19 cellular contexts compared by ENCODE assay signal in the genomic region with DNA sequence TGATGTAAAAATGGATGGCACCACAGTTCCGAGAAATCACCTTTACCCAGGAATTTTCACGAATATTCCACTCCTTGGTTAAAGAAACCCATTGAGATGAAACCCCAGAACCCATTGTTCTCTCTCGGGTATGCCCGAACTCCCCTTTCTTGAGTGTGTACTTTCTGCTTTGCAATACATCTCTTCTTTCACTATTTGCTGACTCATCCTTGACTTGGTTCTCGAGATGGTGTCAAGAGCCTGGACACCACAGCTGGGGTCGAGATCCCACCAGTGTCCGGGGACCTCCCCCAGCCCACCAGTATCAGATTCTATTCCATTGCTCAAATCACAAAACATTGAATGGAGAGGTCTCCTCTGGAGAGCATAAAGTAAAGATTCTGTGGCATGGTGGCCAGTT. TPM values are rescaled to one million over a fixed set of nuclear protein-coding genes. Genes with fewer than 3 reads are reported as not detected.
"Had no signal": no experiment of that assay in that cellular context is flagged by ENCODE, and none has a peak within 500 bp of the region (broad histone marks: within the 10 kb centered on the region; RNA-seq: fewer than 3 reads in every experiment).

No MANE protein-coding gene starts in this region.

RNA-seq across cellular contexts. Expression of a gene that starts 30.5 kb away (rescaled TPM):
- total RNA-seq: activated B cell treated with CpG ODN at 0.5 μM for 24 hours; activated naive CD8-positive, alpha-beta T cell treated with anti-CD3 and anti-CD28 coated beads, Interleukin-2, amount 10 ng/mL, durations not matched to agents 7 days and 5 days; ascending aorta; endothelial cell of umbilical vein; fibroblast of lung; fibroblast of villous mesenchyme; left cardiac atrium; left ventricle myocardium superior; lung microvascular endothelial cell; mesenteric fat pad; mucosa of gallbladder; ovary; prostate gland; sciatic nerve; stomach; thyroid gland; vagina had no signal
- polyA plus RNA-seq: endothelial cell of umbilical vein, esophagus, fibroblast of lung, keratinocyte, ovary, stomach had no signal
